In genomic region chr7:151964951-151965350, GRCh38 we compare ENCODE assay signal across 23 cellular contexts. TPM values are rescaled to one million over a fixed set of nuclear protein-coding genes. Genes with fewer than 3 reads are reported as not detected.
"Had no signal": no experiment of that assay in that cellular context is flagged by ENCODE, and none has a peak within 500 bp of the region (broad histone marks: within the 10 kb centered on the region; RNA-seq: fewer than 3 reads in every experiment).

No MANE protein-coding gene starts in this region.

- H3K27ac Mint-ChIP-seq: activated B cell treated with CpG ODN at 0.5 μM for 24 hours; activated CD8-positive, alpha-beta T cell treated with anti-CD3 and anti-CD28 coated beads, Interleukin-2, amount 10 ng/mL, durations not matched to agents 7 days and 5 days; activated naive CD8-positive, alpha-beta T cell treated with anti-CD3 and anti-CD28 coated beads, Interleukin-2, amount 10 ng/mL, durations not matched to agents 7 days and 5 days; dendritic cell treated with granulocyte-macrophage colony-stimulating factor and Interleukin-4, amounts not matched to agents 40 ng/mL and 50 ng/mL, for 4 days; effector memory CD8-positive, alpha-beta T cell; neural progenitor cell; T-helper 17 cell; type B pancreatic cell had no signal

- H3K4me2 ChIP-seq: neural progenitor cell had no signal

- H3K27ac ChIP-seq: left lung, neural progenitor cell, ovary had no signal

- H3K9me3 Mint-ChIP-seq: activated B cell treated with CpG ODN at 0.5 μM for 24 hours; effector memory CD8-positive, alpha-beta T cell; type B pancreatic cell had no signal

- DNase-seq: activated B cell treated with CpG ODN at 0.5 μM for 24 hours; activated CD4-positive, alpha-beta T cell treated with anti-CD3 and anti-CD28 coated beads for 48 hours; activated CD8-positive, alpha-beta memory T cell treated with anti-CD3 and anti-CD28 coated beads, Interleukin-2, amount 50 U/mL, for 4 hours; activated CD8-positive, alpha-beta T cell treated with anti-CD3 and anti-CD28 coated beads, Interleukin-2, amount 10 ng/mL, durations not matched to agents 7 days and 5 days; activated effector memory CD4-positive, alpha-beta T cell treated with anti-CD3 and anti-CD28 coated beads, Interleukin-2, amount 50 U/mL, for 16 hours; activated naive CD8-positive, alpha-beta T cell treated with anti-CD3 and anti-CD28 coated beads, Interleukin-2, amount 10 ng/mL, durations not matched to agents 7 days and 5 days; activated T-cell treated with anti-CD3 and anti-CD28 coated beads, Interleukin-2, amount 50 U/mL, for 48 hours; aorta; effector memory CD8-positive, alpha-beta T cell; hippocampal formation; left lung; ovary; stimulated activated CD4-positive, alpha-beta T cell treated with anti-CD3 and anti-CD28 coated beads, Interleukin-4, amount 100 ng/mL, for 1 hour; stimulated activated naive CD4-positive, alpha-beta T cell; substantia nigra; T-helper 17 cell had no signal

- H3K27me3 Mint-ChIP-seq: activated naive CD8-positive, alpha-beta T cell treated with anti-CD3 and anti-CD28 coated beads, Interleukin-2, amount 10 ng/mL, durations not matched to agents 7 days and 5 days had no signal

- H3K4me3 ChIP-seq: left lung, neural progenitor cell, ovary had no signal

- H3K36me3 Mint-ChIP-seq: activated naive CD8-positive, alpha-beta T cell treated with anti-CD3 and anti-CD28 coated beads, Interleukin-2, amount 10 ng/mL, durations not matched to agents 7 days and 5 days; neural progenitor cell; type B pancreatic cell had no signal

- H3K4me1 ChIP-seq: left lung, neural progenitor cell had no signal

- H3K4me3 Mint-ChIP-seq: activated B cell treated with CpG ODN at 0.5 μM for 24 hours; activated CD8-positive, alpha-beta T cell treated with anti-CD3 and anti-CD28 coated beads, Interleukin-2, amount 10 ng/mL, durations not matched to agents 7 days and 5 days; activated naive CD8-positive, alpha-beta T cell treated with anti-CD3 and anti-CD28 coated beads, Interleukin-2, amount 10 ng/mL, durations not matched to agents 7 days and 5 days; dendritic cell treated with granulocyte-macrophage colony-stimulating factor and Interleukin-4, amounts not matched to agents 40 ng/mL and 50 ng/mL, for 4 days; effector memory CD8-positive, alpha-beta T cell; neural progenitor cell; T-helper 17 cell; type B pancreatic cell had no signal

- H2AFZ ChIP-seq: neural progenitor cell had no signal

- ATAC-seq: activated CD8-positive, alpha-beta T cell treated with anti-CD3 and anti-CD28 coated beads, Interleukin-2, amount 10 ng/mL, durations not matched to agents 7 days and 5 days; effector memory CD8-positive, alpha-beta T cell; left lung; T-helper 17 cell had no signal

- H3K36me3 ChIP-seq: left lung, neural progenitor cell, ovary had no signal

- H3K27me3 ChIP-seq: left lung, neural progenitor cell, ovary had no signal

- H3K9ac ChIP-seq: neural progenitor cell had no signal

- H3K4me1 Mint-ChIP-seq: activated B cell treated with CpG ODN at 0.5 μM for 24 hours; activated naive CD8-positive, alpha-beta T cell treated with anti-CD3 and anti-CD28 coated beads, Interleukin-2, amount 10 ng/mL, durations not matched to agents 7 days and 5 days; neural progenitor cell; T-helper 17 cell had no signal

- H3K9me3 ChIP-seq: left lung, ovary had no signal

RNA-seq across cellular contexts. Expression of gene GALNTL5, which starts 8.7 kb away (rescaled TPM):
- total RNA-seq: activated B cell treated with CpG ODN at 0.5 μM for 24 hours; activated CD8-positive, alpha-beta T cell treated with anti-CD3 and anti-CD28 coated beads, Interleukin-2, amount 10 ng/mL, durations not matched to agents 7 days and 5 days; activated naive CD8-positive, alpha-beta T cell treated with anti-CD3 and anti-CD28 coated beads, Interleukin-2, amount 10 ng/mL, durations not matched to agents 7 days and 5 days; aorta; bronchial epithelial cell; left lung; ovary; renal cortical epithelial cell; skeletal muscle tissue; T-helper 17 cell had no signal
- polyA plus RNA-seq: aorta, keratinocyte, ovary had no signal
